ENCODE assay signal across 12 cellular contexts in the genomic region with DNA sequence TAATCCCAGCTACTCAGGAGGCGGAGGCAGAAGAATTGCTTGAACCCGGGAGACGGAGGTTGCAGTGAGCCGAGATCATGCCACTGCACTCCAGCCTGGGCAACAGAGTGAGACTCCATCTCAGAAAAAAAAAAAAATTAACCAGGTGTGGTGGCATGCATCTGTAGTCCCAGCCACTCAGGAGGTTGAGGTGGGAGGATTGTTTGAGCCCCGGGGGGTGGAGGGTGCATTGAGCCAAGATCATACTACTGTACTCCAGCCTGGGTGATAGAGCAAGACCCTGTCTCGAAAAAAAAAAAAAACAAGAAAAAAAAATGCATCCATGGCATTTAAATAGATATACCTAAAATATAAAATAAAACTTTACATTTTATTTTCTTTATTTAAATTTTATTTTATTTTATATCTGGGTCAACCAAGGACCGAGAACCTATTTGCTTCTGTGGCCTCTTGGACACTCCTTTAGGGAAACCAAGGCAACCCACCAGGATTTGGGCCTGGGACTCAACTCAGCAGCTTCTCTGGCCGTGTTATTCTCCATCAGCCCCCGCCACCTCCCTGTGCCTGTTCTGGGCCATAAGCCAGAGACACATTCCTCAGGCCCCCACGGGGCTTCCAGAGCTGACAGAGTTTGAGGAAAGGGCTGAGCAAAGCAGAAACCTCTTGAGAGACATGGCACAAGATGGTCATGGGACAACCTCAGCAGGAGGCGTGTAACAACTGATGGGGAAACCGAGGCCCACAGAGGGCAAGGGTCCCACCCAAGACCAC. TPM values are rescaled to one million over a fixed set of nuclear protein-coding genes. Genes with fewer than 3 reads are reported as not detected.
A peak's percentile ranks its signal among the peaks of the same experiment; 100 is the strongest.
DNase-seq lines count a peak whose midpoint lies in the region; ATAC-seq lines count a peak whose summit lies in the region.
"Had no signal": no experiment of that assay in that cellular context is flagged by ENCODE, and none has a peak within 500 bp of the region (broad histone marks: within the 10 kb centered on the region; RNA-seq: fewer than 3 reads in every experiment).

No MANE protein-coding gene starts in this region.

- peaks cover 0 to 9% (median 2%) of the 10 kb centered on the region in 3 donors for H3K4me1 Mint-ChIP-seq in T-cell

- H2BK15ac ChIP-seq in neuronal stem cell (ENCODE audit: low read length) = no peak overlapping the region

- peak overlapping the region; percentile 23 for H3K4ac ChIP-seq in neuronal stem cell (ENCODE audit: low read length)

- POLR2A ChIA-PET in T-cell (lab: Charles Lee) = no interaction called here

- no peak overlapping the region for H3K27ac ChIP-seq in neuronal stem cell (replicated peaks; ENCODE audit: low read length)

- peak overlapping the region; percentile 30 for H4K91ac ChIP-seq in neuronal stem cell (ENCODE audit: low read depth, low read length, poor library complexity)

- H3K4me1 ChIP-seq in neuronal stem cell (ENCODE audit: control insufficient read depth in 2 of 2, insufficient read depth in 1 of 2, low read depth in 1 of 2, low read length in 2 of 2) = peaks cover 0 to 2% of the 10 kb centered on the region in 2 donors

- no peak overlapping the region for H3K4me2 ChIP-seq in neuronal stem cell (ENCODE audit: insufficient read depth, low read length, poor library complexity, severe bottlenecking)
- H3K4me2 ChIP-seq: smooth muscle cell had no signal

- CTCF ChIA-PET in T-cell (lab: Charles Lee) = no interaction called here

- H3K9me3 Mint-ChIP-seq in T-cell = no peaks in the 10 kb centered on the region

- ATAC-seq in HG03175 (IDR thresholded peaks at IDR 0.05; ENCODE audit: unreplicated experiment) (no peak), T-cell (replicated peaks in 1 of 4) (no peak)

- H3K9ac ChIP-seq in neuronal stem cell (ENCODE audit: low read depth, low read length, poor library complexity) = no peak overlapping the region

- no peak overlapping the region for H3K23ac ChIP-seq in neuronal stem cell (ENCODE audit: low read depth, low read length, poor library complexity)

- H3K36me3 Mint-ChIP-seq in T-cell = peaks cover 5% of the 10 kb centered on the region

- H3K4me3 Mint-ChIP-seq in T-cell = no peak overlapping the region

- H3K36me3 ChIP-seq in neuronal stem cell (replicated peaks in 1 of 2; ENCODE audit: control insufficient read depth in 2 of 2, insufficient read depth in 2 of 2, low read length in 2 of 2) = peaks cover 0 to 2% of the 10 kb centered on the region in 2 donors

- H3K18ac ChIP-seq in neuronal stem cell (ENCODE audit: low read length) = no peak overlapping the region

- H4K8ac ChIP-seq in neuronal stem cell (ENCODE audit: low read depth, low read length) = peak overlapping the region; percentile 65

- H2BK5ac ChIP-seq in neuronal stem cell (ENCODE audit: low read length) = no peak overlapping the region

- no peaks in the 10 kb centered on the region for H3K27me3 Mint-ChIP-seq in T-cell

- H3K9me3 ChIP-seq in neuronal stem cell (replicated peaks in 1 of 2; ENCODE audit: control insufficient read depth in 2 of 2, insufficient read depth in 1 of 2, low read depth in 1 of 2, low read length in 2 of 2) = no peaks in the 10 kb centered on the region

- H3K4me3 ChIP-seq in neuronal stem cell (ENCODE audit: low read length in 2 of 2) = no peak overlapping the region
- H3K4me3 ChIP-seq: smooth muscle cell had no signal

- no peak overlapping the region for H2BK120ac ChIP-seq in neuronal stem cell (ENCODE audit: low read depth, low read length)

- WGBS in neuronal stem cell (ENCODE audit: extremely low coverage in 2 of 2, insufficient read length in 2 of 2, insufficient replicate concordance in 1 of 2), 2 donors = no CpG with 5 or more reads among the region's 12 CpGs

- no peak overlapping the region for H2AFZ ChIP-seq in neuronal stem cell (ENCODE audit: low read length)

- no peak overlapping the region for H3K27ac Mint-ChIP-seq in T-cell

- DNase-seq in A172 (ENCODE audit: low spot score) (peak; percentile 44), SK-MEL-5 (ENCODE audit: low read depth, low spot score) (peak; percentile 50), globus pallidus (ENCODE audit: low spot score) (peak; percentile 67), neuronal stem cell (ENCODE audit: low spot score) (no peak), T-cell (no peak), HUDEP-2 (lab: John Stamatoyannopoulos, UW; ENCODE audit: unreplicated experiment in 76 of 76) (no peak)
- DNase-seq in stimulated activated CD8-positive, alpha-beta memory T cell treated with anti-CD3 and anti-CD28 coated beads, Interleukin-4, amount 100 ng/mL, for 48 hours = no peak
- DNase-seq: amniotic stem cell, mesendoderm, NCI-H1694 treated with DMSO at 0.1 percent for 48 hours had no signal

- no peak overlapping the region for H2AK5ac ChIP-seq in neuronal stem cell (ENCODE audit: low read depth, low read length)

- no peaks in the 10 kb centered on the region for H3K79me1 ChIP-seq in neuronal stem cell (ENCODE audit: low read depth, low read length)

- in situ Hi-C loops in SK-MEL-5 (cut with HindIII; ENCODE audit: low pct_unique_long_range_greater_than_20kb, low sequenced_read_pairs) = no loop called here

- H3K14ac ChIP-seq in neuronal stem cell (ENCODE audit: low read length) = no peak overlapping the region

- H2BK12ac ChIP-seq in neuronal stem cell (ENCODE audit: low read length) = no peak overlapping the region

- peaks cover 0 to 4% (median under 1%) of the 10 kb centered on the region in 3 experiments for H3K27me3 ChIP-seq in neuronal stem cell (ENCODE audit: control insufficient read depth in 3 of 3, insufficient read depth in 3 of 3, low read depth in 1 of 3, low read length in 3 of 3)

RNA-seq across cellular contexts. Expression of a gene that starts 6.2 kb away (rescaled TPM):
- 60.7 and 70.7 TPM in 2 replicates for total RNA-seq in A172 (2014; rRNA removed; shearing (Covaris generic))
- total RNA-seq in SK-MEL-5 (2014; rRNA removed; shearing (Covaris generic)) = 34.4 and 35.5 TPM in 2 replicates
- polyA plus RNA-seq in SK-MEL-5 (2015; cell fraction: cytosol; rRNA removed) = 30.7 and 35.6 TPM in 2 replicates
- polyA plus RNA-seq in SK-MEL-5 (2015; cell fraction: nucleus; rRNA removed) = 9.3 and 16.2 TPM in 2 replicates
- 4.0 TPM for polyA plus RNA-seq in neuronal stem cell (2013, experiment 1 of 2)
- 3.8 TPM for polyA plus RNA-seq in neuronal stem cell (2013, experiment 2 of 2)
- total RNA-seq in T-cell = 1 to 10 TPM; 4.4 to 7.8 (median 5.5) TPM

RNA-seq across cellular contexts. Expression of a gene that starts 36.0 kb away (rescaled TPM):
- total RNA-seq in A172 (2014; rRNA removed; shearing (Covaris generic)) = 54.3 and 94.3 TPM in 2 replicates
- total RNA-seq in SK-MEL-5 (2014; rRNA removed; shearing (Covaris generic)) = 31.4 and 38.1 TPM in 2 replicates
- polyA plus RNA-seq in SK-MEL-5 (2015; cell fraction: cytosol; rRNA removed) = 26.2 and 29.8 TPM in 2 replicates
- polyA plus RNA-seq in SK-MEL-5 (2015; cell fraction: nucleus; rRNA removed) = 263 TPM in 2 replicates
- polyA plus RNA-seq in neuronal stem cell (2013, experiment 1 of 2) = 19.0 TPM
- 19.7 TPM for polyA plus RNA-seq in neuronal stem cell (2013, experiment 2 of 2)
- 10 to 100 TPM; 42.1 to 54.3 (median 49.1) TPM for total RNA-seq in T-cell

RNA-seq across cellular contexts. Expression of a gene that starts 52.6 kb away (rescaled TPM):
- 6.7 and 10.1 TPM in 2 replicates for total RNA-seq in A172 (2014; rRNA removed; shearing (Covaris generic))
- 6.0 and 6.3 TPM in 2 replicates for total RNA-seq in SK-MEL-5 (2014; rRNA removed; shearing (Covaris generic))
- 12.6 and 23.7 TPM in 2 replicates for polyA plus RNA-seq in SK-MEL-5 (2015; cell fraction: cytosol; rRNA removed)
- 33.1 and 34.1 TPM in 2 replicates for polyA plus RNA-seq in SK-MEL-5 (2015; cell fraction: nucleus; rRNA removed)
- 10.0 TPM for polyA plus RNA-seq in neuronal stem cell (2013, experiment 1 of 2)
- 10.9 TPM for polyA plus RNA-seq in neuronal stem cell (2013, experiment 2 of 2)
- total RNA-seq in T-cell = 10 to 100 TPM; 25.2 to 34.2 (median 31.0) TPM

Comparison
In these comparisons a context has a peak if more than half of its experiments do, and no peak if none do; other contexts are left out.
1. DNase-seq: peak in A172 (single experiment), SK-MEL-5 (single experiment) and globus pallidus (single experiment); none in neuronal stem cell (single experiment), T-cell (0 of 34), HUDEP-2 (0 of 76) and stimulated activated CD8-positive, alpha-beta memory T cell treated with anti-CD3 and anti-CD28 coated beads, Interleukin-4, amount 100 ng/mL, for 48 hours (single experiment).